Comparison of ENCODE assay signal across 1 cellular context in genomic region chr10:102398172-102399020, GRCh38.
TF ChIP-seq lines count a peak whose summit lies in the region.

No MANE protein-coding gene starts in this region.

TF ChIP-seq in IMR-90, 13 proteins besides CTCF, POLR2A, EP300 and RAD21:
- TF ChIP-seq SMC3 (IDR thresholded peaks at IDR 0.05; ENCODE audit: low read depth, low read length) (no peak), ELK1 (IDR thresholded peaks at IDR 0.05; ENCODE audit: borderline replicate concordance, low read depth, low read length) (no peak), RFX5 (IDR thresholded peaks at IDR 0.05; ENCODE audit: low read depth, low read length) (no peak), CEBPB (IDR thresholded peaks at IDR 0.05; ENCODE audit: low read depth, low read length) (no peak), CHD1 (IDR thresholded peaks at IDR 0.05; ENCODE audit: low read depth, low read length) (no peak), MAZ (IDR thresholded peaks at IDR 0.05; ENCODE audit: borderline replicate concordance, low read depth, low read length) (no peak), NFE2L2 (IDR thresholded peaks at IDR 0.05; ENCODE audit: low read depth, low read length) (no peak), FOS (IDR thresholded peaks at IDR 0.05; ENCODE audit: low read depth, low read length) (no peak), RCOR1 (IDR thresholded peaks at IDR 0.05; ENCODE audit: insufficient replicate concordance, low read length) (no peak), MAFK (IDR thresholded peaks at IDR 0.05; ENCODE audit: low read depth, low read length) (no peak), USF2 (IDR thresholded peaks at IDR 0.05; ENCODE audit: low read depth, low read length) (no peak), MXI1 (IDR thresholded peaks at IDR 0.05; ENCODE audit: borderline replicate concordance, low read depth, low read length) (no peak)
